ENCODE assay signal across 19 cellular contexts in the genomic region with DNA sequence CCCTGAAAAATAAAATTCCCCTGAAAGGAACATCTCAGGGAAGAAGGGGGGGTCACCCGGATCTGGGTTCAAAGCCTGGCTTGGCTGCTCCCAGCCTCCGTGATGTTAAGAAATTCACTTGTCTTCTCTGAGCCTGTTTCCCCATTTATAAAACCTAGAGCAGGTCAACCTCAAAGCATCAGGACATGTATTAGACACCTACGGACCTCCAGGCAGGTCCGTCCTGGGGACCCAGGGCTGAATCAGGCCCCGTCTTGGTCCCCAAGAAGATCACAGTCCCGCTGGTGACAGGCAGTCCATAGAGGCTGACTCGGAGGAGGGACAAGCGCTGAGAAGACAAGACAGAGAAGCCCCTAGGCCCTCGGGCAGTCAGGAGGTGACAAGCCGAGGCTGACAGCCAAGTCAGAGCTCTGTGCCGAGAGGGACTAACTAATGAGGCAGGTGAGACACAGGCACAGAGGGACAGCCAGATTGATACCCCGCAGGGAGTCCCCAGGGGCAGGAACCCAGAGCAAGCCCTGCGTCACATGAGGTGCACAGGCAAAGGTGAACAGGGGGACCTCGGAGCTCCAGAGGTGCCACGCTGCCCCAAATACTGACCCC. TPM values are rescaled to one million over a fixed set of nuclear protein-coding genes. Genes with fewer than 3 reads are reported as not detected.
"Had no signal": no experiment of that assay in that cellular context is flagged by ENCODE, and none has a peak within 500 bp of the region (broad histone marks: within the 10 kb centered on the region; RNA-seq: fewer than 3 reads in every experiment).

No MANE protein-coding gene starts in this region.

- H3K36me3 Mint-ChIP-seq: activated CD4-positive, alpha-beta memory T cell treated with anti-CD3 and anti-CD28 coated beads for 36 hours; activated CD8-positive, alpha-beta memory T cell treated with anti-CD3 and anti-CD28 coated beads, Interleukin-2, amount 10 ng/mL, durations not matched to agents 7 days and 5 days; activated naive CD4-positive, alpha-beta T cell treated with anti-CD3 and anti-CD28 coated beads, Interleukin-2, amount 10 ng/mL, durations not matched to agents 7 days and 5 days; naive thymus-derived CD8-positive, alpha-beta T cell had no signal

- H3K4me3 Mint-ChIP-seq: activated CD4-positive, alpha-beta memory T cell treated with anti-CD3 and anti-CD28 coated beads for 36 hours; activated CD8-positive, alpha-beta memory T cell treated with anti-CD3 and anti-CD28 coated beads, Interleukin-2, amount 10 ng/mL, durations not matched to agents 7 days and 5 days; activated naive CD4-positive, alpha-beta T cell treated with anti-CD3 and anti-CD28 coated beads, Interleukin-2, amount 10 ng/mL, durations not matched to agents 7 days and 5 days had no signal

- H3K4me3 ChIP-seq: left lung, prostate gland, spleen, stomach, thoracic aorta, upper lobe of right lung had no signal

- DNase-seq: activated CD4-positive, alpha-beta memory T cell treated with anti-CD3 and anti-CD28 coated beads for 36 hours; activated CD8-positive, alpha-beta memory T cell treated with anti-CD3 and anti-CD28 coated beads, Interleukin-2, amount 10 ng/mL, durations not matched to agents 7 days and 5 days; activated naive CD4-positive, alpha-beta T cell treated with anti-CD3 and anti-CD28 coated beads, Interleukin-2, amount 10 ng/mL, durations not matched to agents 7 days and 5 days; activated T-cell treated with anti-CD3 and anti-CD28 coated beads, Interleukin-2, amount 50 U/mL, for 1 hour; kidney; left lung; mammary epithelial cell; naive thymus-derived CD8-positive, alpha-beta T cell; spleen; stomach; upper lobe of right lung had no signal

- H3K27ac ChIP-seq: left lung, prostate gland, spleen, stomach, thoracic aorta, upper lobe of right lung, VCaP had no signal

- H3K9me3 Mint-ChIP-seq: activated CD4-positive, alpha-beta memory T cell treated with anti-CD3 and anti-CD28 coated beads for 36 hours; activated naive CD4-positive, alpha-beta T cell treated with anti-CD3 and anti-CD28 coated beads, Interleukin-2, amount 10 ng/mL, durations not matched to agents 7 days and 5 days; naive thymus-derived CD8-positive, alpha-beta T cell had no signal

- H3K4me1 Mint-ChIP-seq: activated CD8-positive, alpha-beta memory T cell treated with anti-CD3 and anti-CD28 coated beads, Interleukin-2, amount 10 ng/mL, durations not matched to agents 7 days and 5 days; activated naive CD4-positive, alpha-beta T cell treated with anti-CD3 and anti-CD28 coated beads, Interleukin-2, amount 10 ng/mL, durations not matched to agents 7 days and 5 days had no signal

- H3K36me3 ChIP-seq: left lung, prostate gland, spleen, stomach, thoracic aorta, upper lobe of right lung had no signal

- H3K9me3 ChIP-seq: left lung, prostate gland, spleen, stomach, thoracic aorta, upper lobe of right lung had no signal

- H3K27ac Mint-ChIP-seq: activated CD4-positive, alpha-beta memory T cell treated with anti-CD3 and anti-CD28 coated beads for 36 hours; activated CD8-positive, alpha-beta memory T cell treated with anti-CD3 and anti-CD28 coated beads, Interleukin-2, amount 10 ng/mL, durations not matched to agents 7 days and 5 days; activated naive CD4-positive, alpha-beta T cell treated with anti-CD3 and anti-CD28 coated beads, Interleukin-2, amount 10 ng/mL, durations not matched to agents 7 days and 5 days had no signal

- ATAC-seq: activated CD8-positive, alpha-beta memory T cell treated with anti-CD3 and anti-CD28 coated beads, Interleukin-2, amount 10 ng/mL, durations not matched to agents 7 days and 5 days; esophagus mucosa; left lung; naive thymus-derived CD8-positive, alpha-beta T cell; upper lobe of right lung had no signal

RNA-seq across cellular contexts. Expression of a gene that starts 2.9 kb away (rescaled TPM):
- total RNA-seq: activated CD4-positive, alpha-beta memory T cell treated with anti-CD3 and anti-CD28 coated beads for 36 hours; activated CD8-positive, alpha-beta memory T cell treated with anti-CD3 and anti-CD28 coated beads, Interleukin-2, amount 10 ng/mL, durations not matched to agents 7 days and 5 days; cardiac septum; esophagus mucosa; kidney; left lung; mammary epithelial cell; mucosa of gallbladder; naive thymus-derived CD8-positive, alpha-beta T cell; omental fat pad; prostate gland; sciatic nerve; spleen; stomach; thoracic aorta; upper lobe of right lung had no signal
